In the genomic region with DNA sequence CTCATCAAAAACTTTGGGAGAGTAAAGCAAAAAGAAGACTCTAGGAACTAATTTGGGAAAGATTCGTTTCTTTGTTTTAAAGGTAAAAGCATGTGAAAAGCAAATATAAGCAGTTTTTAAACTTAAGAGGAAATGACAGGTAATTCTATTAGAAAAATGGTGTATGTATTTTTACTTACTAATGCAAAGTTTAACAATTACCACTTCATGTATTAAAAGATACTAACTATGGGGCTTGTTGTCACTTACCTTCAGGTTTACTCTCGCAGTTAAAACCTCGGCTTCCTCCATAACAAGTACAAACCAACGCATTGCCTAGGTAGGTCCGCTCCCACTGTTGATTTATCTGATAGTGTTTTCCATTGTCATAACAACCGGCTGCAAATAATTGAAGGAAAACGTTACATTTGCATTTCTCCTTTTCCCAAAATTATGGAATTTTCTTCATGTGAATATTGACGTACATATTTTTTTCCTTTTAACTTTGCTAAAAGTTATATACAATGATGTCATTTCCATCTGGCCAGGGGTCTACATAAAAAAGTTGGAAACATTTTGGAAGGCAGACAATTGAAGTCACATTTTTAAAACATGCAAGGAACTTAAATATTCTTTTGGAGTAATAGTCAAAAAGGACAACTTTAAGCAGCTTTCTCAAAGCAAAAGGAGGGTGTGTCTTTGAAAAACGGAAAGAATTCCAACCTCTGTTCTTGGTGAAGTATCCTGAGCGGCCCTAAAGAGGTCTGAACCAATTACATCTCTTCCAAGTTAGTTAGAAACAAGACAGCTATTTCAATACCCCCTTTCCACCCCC, we compare ENCODE assay signal across 9 cellular contexts. TPM values are rescaled to one million over a fixed set of nuclear protein-coding genes. Genes with fewer than 3 reads are reported as not detected.
DNase-seq lines count a peak whose midpoint lies in the region; ATAC-seq and TF ChIP-seq lines count a peak whose summit lies in the region.
"Had no signal": no experiment of that assay in that cellular context is flagged by ENCODE, and none has a peak within 500 bp of the region (broad histone marks: within the 10 kb centered on the region; RNA-seq: fewer than 3 reads in every experiment).

No MANE protein-coding gene starts in this region.

- H3F3A ChIP-seq in PC-3 (ENCODE audit: low read length, unreplicated experiment): no peaks in the 10 kb centered on the region
- H3F3A ChIP-seq in neural progenitor cell (ENCODE audit: low read depth): peaks cover 17% of the 10 kb centered on the region

- peaks cover 55 to 61% of the 10 kb centered on the region in 2 donors for H3K27me3 Mint-ChIP-seq in CD4-positive, alpha-beta memory T cell
- no peaks in the 10 kb centered on the region for H3K27me3 Mint-ChIP-seq in neural progenitor cell (ENCODE audit: insufficient read depth, low read depth)

- H2AFZ ChIP-seq in PC-3 (ENCODE audit: low read length) (peak overlapping the region; percentile 91), neural progenitor cell (replicated peaks) (peak overlapping the region; percentile 88)

- no peak for TF ChIP-seq POLR2A in Peyer's patch (IDR thresholded peaks at IDR 0.05)

- peaks cover 19% of the 10 kb centered on the region for H3K4me1 ChIP-seq in CD4-positive, alpha-beta memory T cell (ENCODE audit: insufficient read depth, low read length)
- peaks cover 38% of the 10 kb centered on the region for H3K4me1 ChIP-seq in PC-3 (ENCODE audit: insufficient read depth, low read length)
- H3K4me1 ChIP-seq in neural progenitor cell: peaks cover 16% of the 10 kb centered on the region
- H3K4me1 ChIP-seq in Peyer's patch: peaks cover 0 to 8% (median 3%) of the 10 kb centered on the region in 4 donors

- BruUV-seq in PC-3 (replicated peaks; lab: Mats Ljungman, UMichigan): TSS peak; percentile 56

- H4K20me1 ChIP-seq in PC-3 (ENCODE audit: low read length) (no peaks in the 10 kb centered on the region), neural progenitor cell (ENCODE audit: low read depth) (no peaks in the 10 kb centered on the region)

- CTCF ChIA-PET in CD4-positive, alpha-beta memory T cell (lab: Charles Lee; ENCODE audit: partially characterized antibody): no interaction called here
- CTCF ChIA-PET in PC-3 (lab: Charles Lee): no interaction called here

- H3K4me3 Mint-ChIP-seq in CD4-positive, alpha-beta memory T cell: peak overlapping the region; percentile 47 to 80 (median 71)
- peak overlapping the region; percentile 93 for H3K4me3 Mint-ChIP-seq in neural progenitor cell

- no peak for DNase-seq in CD4-positive, alpha-beta memory T cell
- DNase-seq in PC-3 (peak; percentile 28), epithelial cell of proximal tubule (ENCODE audit: low read depth) (no peak), neural progenitor cell (ENCODE audit: low spot score) (no peak), Peyer's patch (no peak)
- no peak for DNase-seq in activated effector memory CD4-positive, alpha-beta T cell treated with anti-CD3 and anti-CD28 coated beads, Interleukin-2, amount 50 U/mL, for 16 hours
- DNase-seq: SIG-M5 had no signal

- no peaks in the 10 kb centered on the region for H3K9me3 ChIP-seq in CD4-positive, alpha-beta memory T cell (ENCODE audit: control insufficient read depth in 1 of 2, low read length in 2 of 2)
- no peaks in the 10 kb centered on the region for H3K9me3 ChIP-seq in PC-3 (ENCODE audit: low read length)
- H3K9me3 ChIP-seq in neural progenitor cell (ENCODE audit: low read depth): no peaks in the 10 kb centered on the region
- H3K9me3 ChIP-seq in Peyer's patch: no peaks in the 10 kb centered on the region

- H3K9me3 Mint-ChIP-seq in CD4-positive, alpha-beta memory T cell: peaks cover 0 to 4% (median 1%) of the 10 kb centered on the region in 8 donors
- no peaks in the 10 kb centered on the region for H3K9me3 Mint-ChIP-seq in neural progenitor cell

- POLR2A ChIA-PET in CD4-positive, alpha-beta memory T cell (lab: Charles Lee; ENCODE audit: partially characterized antibody): no interaction called here
- POLR2A ChIA-PET in PC-3 (lab: Charles Lee; ENCODE audit: unreplicated experiment): interaction anchor here (0.6 kb wide), 1 partner anchor 261 kb away, joined by 4 read pairs; no protein-coding TSS in a partner anchor

- H3K9me2 ChIP-seq in PC-3 (replicated peaks; ENCODE audit: low read length): no peaks in the 10 kb centered on the region

- H3K36me3 ChIP-seq in CD4-positive, alpha-beta memory T cell (ENCODE audit: insufficient read depth, low read length): no peaks in the 10 kb centered on the region
- H3K36me3 ChIP-seq in PC-3 (ENCODE audit: low read depth, low read length): peaks cover 27% of the 10 kb centered on the region; the same call in 1 of the 2 replicates
- H3K36me3 ChIP-seq in neural progenitor cell: no peaks in the 10 kb centered on the region
- no peaks in the 10 kb centered on the region for H3K36me3 ChIP-seq in Peyer's patch

- no peak overlapping the region for H3K4me3 ChIP-seq in CD4-positive, alpha-beta memory T cell (ENCODE audit: low read length in 2 of 2)
- H3K4me3 ChIP-seq in PC-3 (ENCODE audit: low read length) (peak overlapping the region; percentile 94), epithelial cell of proximal tubule (ENCODE audit: low read depth, low read length) (peak overlapping the region; percentile 70), neural progenitor cell (peak overlapping the region; percentile 61), Peyer's patch (peak overlapping the region in 2 of 4 donors; percentile 45 to 58)

- no peak for TF ChIP-seq CTCF in PC-3 (conservative IDR thresholded peaks at IDR 0.05; ENCODE audit: low read depth, low read length)
- TF ChIP-seq CTCF in epithelial cell of proximal tubule (conservative IDR thresholded peaks at IDR 0.05; ENCODE audit: low read depth, low read length): no peak
- TF ChIP-seq CTCF in neural progenitor cell (IDR thresholded peaks at IDR 0.05): no peak
- TF ChIP-seq CTCF in Peyer's patch (IDR thresholded peaks at IDR 0.05): no peak

- intact Hi-C loops in CD4-positive, alpha-beta memory T cell (cut with micrococcal nuclease): no loop called here
- intact Hi-C loops in PC-3 (cut with micrococcal nuclease): loop anchor here (5.0 kb wide), 3 partner anchors 258 to 488 kb away; no protein-coding TSS in a partner anchor

- no peak for ATAC-seq in PC-3
- no peak for ATAC-seq in GM18861 (IDR thresholded peaks at IDR 0.05; ENCODE audit: unreplicated experiment)
- ATAC-seq in GM19035 (IDR thresholded peaks at IDR 0.05; ENCODE audit: unreplicated experiment): no peak

- H3K4me2 ChIP-seq in PC-3 (ENCODE audit: low read length): peak overlapping the region; percentile 89
- peak overlapping the region; percentile 85 for H3K4me2 ChIP-seq in neural progenitor cell

- H3K4me1 Mint-ChIP-seq in CD4-positive, alpha-beta memory T cell: peaks cover 14 to 28% (median 17%) of the 10 kb centered on the region in 4 donors
- peaks cover 22% of the 10 kb centered on the region for H3K4me1 Mint-ChIP-seq in neural progenitor cell

- peaks cover 33% of the 10 kb centered on the region for H3K27me3 ChIP-seq in CD4-positive, alpha-beta memory T cell (ENCODE audit: insufficient read depth, low read length)
- H3K27me3 ChIP-seq in PC-3 (ENCODE audit: low read length) (no peaks in the 10 kb centered on the region), neural progenitor cell (peaks cover 6% of the 10 kb centered on the region), Peyer's patch (peaks cover 0 to 11% of the 10 kb centered on the region in 2 donors)

- H3K27ac Mint-ChIP-seq in CD4-positive, alpha-beta memory T cell: no peak overlapping the region
- no peak overlapping the region for H3K27ac Mint-ChIP-seq in neural progenitor cell

- H3K79me2 ChIP-seq in PC-3 (ENCODE audit: low read length) (peaks cover 13% of the 10 kb centered on the region), neural progenitor cell (ENCODE audit: low read depth) (no peaks in the 10 kb centered on the region)

- H3K9ac ChIP-seq in PC-3 (ENCODE audit: low read length) (peak overlapping the region; percentile 87), neural progenitor cell (no peak overlapping the region)

- no peak overlapping the region for H3K27ac ChIP-seq in CD4-positive, alpha-beta memory T cell (ENCODE audit: low read depth, low read length)
- H3K27ac ChIP-seq in PC-3 (ENCODE audit: low read length) (peak overlapping the region; percentile 63), neural progenitor cell (no peak overlapping the region), Peyer's patch (peak overlapping the region in 2 of 4 donors; percentile 83 to 90)

- peaks cover 0 to 4% of the 10 kb centered on the region in 2 donors for H3K36me3 Mint-ChIP-seq in CD4-positive, alpha-beta memory T cell
- H3K36me3 Mint-ChIP-seq in neural progenitor cell: peaks cover 22% of the 10 kb centered on the region

RNA-seq across cellular contexts. Expression of a gene that starts 1.2 kb away (rescaled TPM):
- total RNA-seq in CD4-positive, alpha-beta memory T cell: not detected
- polyA plus RNA-seq in CD4-positive, alpha-beta memory T cell: 1 to 10 TPM in 1 of 2 donors, under 1 TPM in 1; 0.38 to 1.2 TPM
- 220 and 248 TPM in 2 replicates for total RNA-seq in PC-3 (2014; rRNA removed)
- 890 and 962 TPM in 2 replicates for total RNA-seq in epithelial cell of proximal tubule
- 52.0 and 77.6 TPM in 2 replicates for total RNA-seq in neural progenitor cell (ENCODE audit: low replicate concordance)
- 100 to 1,000 TPM in 1 of 4 donors, 10 to 100 TPM in 3; 28.0 to 152 (median 72.8) TPM for total RNA-seq in Peyer's patch

Comparison
In these comparisons a context has a peak if more than half of its experiments do, and no peak if none do; other contexts are left out.
1. H3K4me3 ChIP-seq: peak in PC-3 (single experiment), epithelial cell of proximal tubule (single experiment) and neural progenitor cell (single experiment); none in CD4-positive, alpha-beta memory T cell (0 of 2).
2. RNA of a gene that starts 1.2 kb away (total RNA-seq): 890 to 962 TPM in epithelial cell of proximal tubule, 220 to 248 TPM in PC-3, 28.0 to 152 TPM in Peyer's patch and 52.0 to 77.6 TPM in neural progenitor cell; not detected in CD4-positive, alpha-beta memory T cell; every median in the first group is over 10 times any median in the second.